18 cellular contexts compared by ENCODE assay signal in the genomic region with DNA sequence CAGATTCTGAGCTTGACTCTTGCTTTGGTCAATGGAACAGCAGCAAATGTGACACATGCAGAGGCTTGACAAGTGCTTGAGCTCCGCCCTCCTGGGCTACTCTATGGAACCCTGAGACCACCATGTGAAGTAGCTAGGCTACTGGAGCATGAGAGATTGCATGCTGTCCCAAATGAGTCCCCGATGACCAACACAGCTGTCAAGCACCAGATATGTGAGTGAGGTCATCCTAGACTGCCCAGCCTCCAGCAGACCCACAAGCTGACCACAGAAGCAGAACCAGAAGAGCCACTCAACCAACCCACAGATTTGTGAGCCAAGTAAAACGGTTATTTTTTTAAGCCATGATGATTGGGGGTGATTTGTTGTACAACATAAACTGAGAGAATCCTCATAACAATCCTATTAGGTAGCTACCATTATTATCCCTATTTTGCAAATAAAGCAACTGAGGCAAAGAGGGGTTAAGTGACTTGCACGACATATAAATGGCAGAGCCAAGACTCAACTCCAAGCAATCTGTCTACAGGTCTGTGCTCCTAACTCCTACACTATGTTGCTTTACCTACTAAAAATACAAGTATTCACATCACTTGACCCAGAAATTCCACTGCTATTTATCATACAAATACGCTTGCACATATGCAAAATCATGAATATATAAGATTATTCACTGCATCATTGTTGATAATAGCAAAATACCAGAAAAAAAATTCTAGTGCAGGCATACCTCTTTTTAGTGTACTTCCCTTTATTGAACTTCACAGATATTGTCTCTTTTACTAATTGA.
A peak's percentile ranks its signal among the peaks of the same experiment; 100 is the strongest.
DNase-seq lines count a peak whose midpoint lies in the region; ATAC-seq, FAIRE-seq and TF ChIP-seq lines count a peak whose summit lies in the region.
"Had no signal": no experiment of that assay in that cellular context is flagged by ENCODE, and none has a peak within 500 bp of the region (broad histone marks: within the 10 kb centered on the region; RNA-seq: fewer than 3 reads in every experiment).

No MANE protein-coding gene starts in this region.

- no peaks in the 10 kb centered on the region for H3K9me3 ChIP-seq in kidney (ENCODE audit: control insufficient read depth in 1 of 2, low read length in 2 of 2)
- H3K9me3 ChIP-seq: neutrophil, tibial nerve had no signal

- intact Hi-C loops in kidney (cut with DNase I) = no loop called here

- in situ Hi-C loops in ACHN (cut with HindIII; ENCODE audit: low pct_ligation_motif_present, low pct_unique_long_range_greater_than_20kb, low sequenced_read_pairs) = no loop called here

- DNase-seq in ACHN (peak; percentile 78), GM20000 (ENCODE audit: low spot score) (peak; percentile 44), NB4 (ENCODE audit: low read depth) (peak; percentile 32), glomerular visceral epithelial cell (ENCODE audit: extremely low spot score) (peak; percentile 94), NCI-H1417 (lab: John Stamatoyannopoulos, UW) (no peak), kidney (no peak)
- DNase-seq: activated B cell treated with CpG ODN at 0.5 μM for 24 hours; activated naive CD8-positive, alpha-beta T cell treated with anti-CD3 and anti-CD28 coated beads, Interleukin-2, amount 10 ng/mL, durations not matched to agents 7 days and 5 days; CD8-positive, alpha-beta T cell; erythroblast; NCI-H1092; NCI-H2227 treated with DMSO at 0.1 percent for 48 hours; stimulated activated CD4-positive, alpha-beta T cell treated with anti-CD3 and anti-CD28 coated beads, Interleukin-12 subunit alpha, Interleukin-12 subunit beta, amount 100 ng/mL, for 4 hours had no signal

- peaks cover 0 to 3% of the 10 kb centered on the region in 2 donors for H3K4me1 ChIP-seq in kidney (ENCODE audit: control insufficient read depth in 1 of 2, insufficient read depth in 1 of 2, low read depth in 1 of 2, low read length in 2 of 2)

- FAIRE-seq in kidney (lab: Jason Lieb, UNC) = no peak
- FAIRE-seq: HTR-8/SVneo had no signal

- no peak overlapping the region for H3K27ac ChIP-seq in kidney (ENCODE audit: low read depth in 2 of 2, low read length in 2 of 2)
- H3K27ac ChIP-seq: neutrophil, tibial nerve had no signal

- no peak for ATAC-seq in GM18517 (IDR thresholded peaks at IDR 0.05; ENCODE audit: unreplicated experiment)
- no peak for ATAC-seq in GM18909 (IDR thresholded peaks at IDR 0.05; ENCODE audit: poor library complexity, unreplicated experiment)
- ATAC-seq: CD8-positive, alpha-beta T cell had no signal

- TF ChIP-seq CTCF in GM20000 (IDR thresholded peaks at IDR 0.05; ENCODE audit: extremely low read depth, missing control alignments) (no peak), NB4 (IDR thresholded peaks at IDR 0.05; ENCODE audit: low read depth, low read length) (no peak), kidney (IDR thresholded peaks at IDR 0.05; ENCODE audit: borderline replicate concordance, extremely low read depth, insufficient read depth) (no peak)

- H3K4me3 ChIP-seq in NB4 (ENCODE audit: low read depth, low read length) = no peak overlapping the region
- H3K4me3 ChIP-seq in kidney (ENCODE audit: low read length in 2 of 2) = no peak overlapping the region
- H3K4me3 ChIP-seq: tibial nerve had no signal

- no peaks in the 10 kb centered on the region for H3K36me3 ChIP-seq in kidney (ENCODE audit: control insufficient read depth in 1 of 2, insufficient read depth in 2 of 2, low read length in 2 of 2)
- H3K36me3 ChIP-seq: neutrophil, tibial nerve had no signal

- no peak overlapping the region for H3K9ac ChIP-seq in kidney (ENCODE audit: low read length in 2 of 2)

- TF ChIP-seq POLR2A in NB4 (IDR thresholded peaks at IDR 0.05; ENCODE audit: extremely low read depth, insufficient read length) = no peak

Comparison
In these comparisons a context has a peak if more than half of its experiments do, and no peak if none do; other contexts are left out.
1. DNase-seq: peak in ACHN (single experiment), GM20000 (single experiment), NB4 (single experiment) and glomerular visceral epithelial cell (single experiment); none in NCI-H1417 (0 of 3) and kidney (single experiment).